In genomic region chr7:84247591-84247990, GRCh38 we compare ENCODE assay signal across 17 cellular contexts. TPM values are rescaled to one million over a fixed set of nuclear protein-coding genes. Genes with fewer than 3 reads are reported as not detected.
DNase-seq lines count a peak whose midpoint lies in the region; ATAC-seq and TF ChIP-seq lines count a peak whose summit lies in the region.
"Had no signal": no experiment of that assay in that cellular context is flagged by ENCODE, and none has a peak within 500 bp of the region (broad histone marks: within the 10 kb centered on the region; RNA-seq: fewer than 3 reads in every experiment).

No MANE protein-coding gene starts in this region.

- H3K4me1 ChIP-seq in RWPE2 (ENCODE audit: insufficient read depth, poor library complexity, severe bottlenecking) = no peaks in the 10 kb centered on the region
- peaks cover 6% of the 10 kb centered on the region for H3K4me1 ChIP-seq in foreskin keratinocyte
- H3K4me1 ChIP-seq: body of pancreas, uterus had no signal

- peaks cover 28% of the 10 kb centered on the region for H3K36me3 Mint-ChIP-seq in HFFc6 (ENCODE audit: low read depth)
- H3K36me3 Mint-ChIP-seq: memory B cell had no signal

- no peaks in the 10 kb centered on the region for H3K27me3 Mint-ChIP-seq in HFFc6 (ENCODE audit: insufficient read depth)
- H3K27me3 Mint-ChIP-seq: memory B cell had no signal

- H3K9me3 Mint-ChIP-seq in HFFc6 = peaks cover 18% of the 10 kb centered on the region

- H3K27ac ChIP-seq in RWPE2 (ENCODE audit: poor library complexity, severe bottlenecking) (no peak overlapping the region), foreskin keratinocyte (peak overlapping the region; percentile 73), caudate nucleus (ENCODE audit: low read depth, low read length) (no peak overlapping the region)
- H3K27ac ChIP-seq: body of pancreas, uterus had no signal

- ATAC-seq in RWPE2 (ENCODE audit: low read depth) = peak; percentile 71; the same call in 2 of the 3 replicates
- ATAC-seq in foreskin keratinocyte = peak; percentile 100
- no peak for ATAC-seq in GM19467 (IDR thresholded peaks at IDR 0.05; ENCODE audit: unreplicated experiment)
- no peak for ATAC-seq in GM18907 (IDR thresholded peaks at IDR 0.05; ENCODE audit: unreplicated experiment)
- ATAC-seq in GM19455 (IDR thresholded peaks at IDR 0.05; ENCODE audit: unreplicated experiment) = no peak
- ATAC-seq: activated CD4-positive, CD25-positive, alpha-beta regulatory T cell treated with anti-CD3 and anti-CD28 coated beads, Interleukin-2, amount 50 U/mL, for 24 hours; activated T-cell treated with anti-CD3 and anti-CD28 coated beads, Interleukin-2, amount 50 U/mL, for 4 hours; body of pancreas had no signal

- TF ChIP-seq CTCF in AG10803 (conservative IDR thresholded peaks at IDR 0.05; ENCODE audit: low read length) (no peak), HFFc6 (IDR thresholded peaks at IDR 0.05) (peak; percentile 37; the same call in 1 of the 2 replicates), RWPE2 (IDR thresholded peaks at IDR 0.05; ENCODE audit: poor library complexity, severe bottlenecking) (peak; percentile 38), foreskin keratinocyte (conservative IDR thresholded peaks at IDR 0.05) (peak; percentile 78)

- no peak overlapping the region for H3K27ac Mint-ChIP-seq in HFFc6
- H3K27ac Mint-ChIP-seq: memory B cell had no signal

- H3K4me3 Mint-ChIP-seq in HFFc6 = no peak overlapping the region
- H3K4me3 Mint-ChIP-seq: activated T-cell treated with anti-CD3 and anti-CD28 coated beads, Interleukin-2, amount 50 U/mL, for 4 hours; memory B cell had no signal

- no peaks in the 10 kb centered on the region for H3K27me3 ChIP-seq in RWPE2 (ENCODE audit: insufficient read depth, poor library complexity, severe bottlenecking)
- no peaks in the 10 kb centered on the region for H3K27me3 ChIP-seq in foreskin keratinocyte
- H3K27me3 ChIP-seq: body of pancreas, uterus had no signal

- H3K4me3 ChIP-seq in AG10803 (ENCODE audit: low read length) = no peak overlapping the region
- no peak overlapping the region for H3K4me3 ChIP-seq in RWPE2 (ENCODE audit: severe bottlenecking)
- H3K4me3 ChIP-seq: body of pancreas, uterus had no signal

- peaks cover 42% of the 10 kb centered on the region for H3K4me1 Mint-ChIP-seq in HFFc6 (ENCODE audit: low read depth)
- H3K4me1 Mint-ChIP-seq: memory B cell had no signal

- H3K9me3 ChIP-seq in RWPE2 (ENCODE audit: severe bottlenecking) = peaks cover 4% of the 10 kb centered on the region
- H3K9me3 ChIP-seq: uterus had no signal

- DNase-seq in AG10803 (ENCODE audit: low read depth) = peak; percentile 13
- peak; percentile 52 for DNase-seq in HFFc6
- no peak for DNase-seq in RWPE2 (ENCODE audit: low spot score)
- peak; percentile 48 to 73 for DNase-seq in foreskin keratinocyte
- no peak for DNase-seq in caudate nucleus (lab: John Stamatoyannopoulos, UW)
- DNase-seq: activated T-cell treated with anti-CD3 and anti-CD28 coated beads, Interleukin-2, amount 50 U/mL, for 4 hours; DND-41; NCI-H1417; NCI-H510A; nucleus accumbens; uterus had no signal

- no peaks in the 10 kb centered on the region for H3K36me3 ChIP-seq in RWPE2 (ENCODE audit: low read depth)
- H3K36me3 ChIP-seq: uterus had no signal

RNA-seq across cellular contexts. Expression of gene SEMA3A, which starts 53.0 kb away (rescaled TPM):
- total RNA-seq in HFFc6 (2021; fragmentation: NEBNext Ultra II Directional; extraction: Animal tissue kit (Norgen Biotek cat#: 25700)) = 10 to 100 TPM; 56.9 to 86.2 (median 74.4) TPM
- total RNA-seq in foreskin keratinocyte = 3.2 and 4.6 TPM in 2 replicates
- polyA plus RNA-seq in foreskin keratinocyte = 0.66 and 1.0 TPM in 2 replicates

Comparison
In these comparisons a context has a peak if more than half of its experiments do, and no peak if none do; other contexts are left out.
1. DNase-seq: peak in AG10803 (single experiment), HFFc6 (single experiment) and foreskin keratinocyte (2 of 2); none in RWPE2 (single experiment) and caudate nucleus (0 of 61).
2. ATAC-seq: peak in RWPE2 (single experiment) and foreskin keratinocyte (single experiment); none in GM19467 (single experiment), GM18907 (single experiment) and GM19455 (single experiment).
3. RNA of gene SEMA3A, which starts 53.0 kb away (total RNA-seq): 56.9 to 86.2 TPM in HFFc6; 3.2 to 4.6 TPM in foreskin keratinocyte; every median in the first group is over 10 times any median in the second.